Comparison of ENCODE assay signal across 9 cellular contexts in the genomic region with DNA sequence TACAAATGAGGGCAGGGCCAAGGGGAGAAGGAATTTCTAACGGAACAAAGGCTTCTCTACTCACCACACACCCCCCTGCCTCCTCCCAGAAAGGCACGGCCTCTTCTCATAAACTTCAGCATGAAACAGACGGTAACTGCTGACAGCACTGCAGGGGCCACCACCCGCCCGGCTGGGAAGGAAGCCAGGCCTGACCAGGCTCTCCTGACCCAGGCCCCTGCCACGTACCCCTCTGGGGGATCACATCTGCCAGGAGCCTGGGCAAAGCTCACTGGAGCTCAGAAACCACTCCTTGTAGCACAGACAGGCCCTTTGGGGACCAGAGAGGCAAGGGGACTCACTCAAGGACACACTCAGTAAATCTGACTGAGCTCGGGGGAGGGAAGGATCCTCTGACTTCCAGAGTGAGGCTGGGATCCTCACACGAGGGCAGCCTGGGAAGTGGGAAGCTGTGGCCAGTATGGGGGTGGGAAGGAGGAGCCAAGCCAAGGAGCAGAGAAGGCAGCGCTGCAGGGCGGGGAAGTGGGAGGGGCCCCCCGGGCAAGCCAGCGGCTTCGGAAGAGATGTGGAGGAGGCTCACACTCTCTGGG. TPM values are rescaled to one million over a fixed set of nuclear protein-coding genes. Genes with fewer than 3 reads are reported as not detected.
DNase-seq lines count a peak whose midpoint lies in the region; ATAC-seq, FAIRE-seq and TF ChIP-seq lines count a peak whose summit lies in the region.
"Had no signal": no experiment of that assay in that cellular context is flagged by ENCODE, and none has a peak within 500 bp of the region (broad histone marks: within the 10 kb centered on the region; RNA-seq: fewer than 3 reads in every experiment).

No MANE protein-coding gene starts in this region.

- peak; percentile 61 for DNase-seq in CMK (ENCODE audit: low read depth)
- DNase-seq in PC-3 = no peak
- DNase-seq in epithelial cell of esophagus (ENCODE audit: low read depth) = peak; percentile 22
- peak; percentile 40 for DNase-seq in middle frontal gyrus (ENCODE audit: extremely low spot score, low spot score)
- peak; percentile 96 for DNase-seq in urothelium cell line (ENCODE audit: low spot score)
- no peak for DNase-seq in NCI-H524 treated with DMSO at 0.1 percent for 48 hours (lab: John Stamatoyannopoulos, UW)
- no peak for DNase-seq in DMS79 (lab: John Stamatoyannopoulos, UW)

- no peaks in the 10 kb centered on the region for H3K27me3 ChIP-seq in PC-3 (ENCODE audit: low read length)
- H3K27me3 ChIP-seq: breast epithelium had no signal

- no peak overlapping the region for H3K4me2 ChIP-seq in PC-3 (ENCODE audit: low read length)

- H4K20me1 ChIP-seq in PC-3 (ENCODE audit: low read length) = no peaks in the 10 kb centered on the region

- intact Hi-C loops in PC-3 (cut with micrococcal nuclease) = no loop called here

- H3K36me3 ChIP-seq in PC-3 (ENCODE audit: low read depth, low read length) = no peaks in the 10 kb centered on the region; the same call in 1 of the 2 replicates
- H3K36me3 ChIP-seq: breast epithelium had no signal

- peaks cover 17% of the 10 kb centered on the region for H3K4me1 ChIP-seq in PC-3 (ENCODE audit: insufficient read depth, low read length)

- TF ChIP-seq POLR2A in GM18505 (IDR thresholded peaks at IDR 0.05; ENCODE audit: borderline replicate concordance, extremely low read depth, insufficient read depth, insufficient read length) = no peak

- no TSS peak for BruUV-seq in PC-3 (replicated peaks; lab: Mats Ljungman, UMichigan)

- H3K4me3 ChIP-seq in PC-3 (ENCODE audit: low read length) (no peak overlapping the region), epithelial cell of esophagus (ENCODE audit: low read length) (no peak overlapping the region)

- ATAC-seq in PC-3 = peak; percentile 8
- ATAC-seq in GM18505 (IDR thresholded peaks at IDR 0.05; ENCODE audit: unreplicated experiment) = no peak

- H3K9ac ChIP-seq in PC-3 (ENCODE audit: low read length) = no peak overlapping the region

- no peaks in the 10 kb centered on the region for H3K79me2 ChIP-seq in PC-3 (ENCODE audit: low read length)

- CTCF ChIA-PET in PC-3 (lab: Charles Lee) = interaction anchor here (0.6 to 1.5 kb wide), 3 partner anchors 25 to 807 kb away, joined by 3 read pairs; no protein-coding TSS in a partner anchor

- no peak overlapping the region for H2AFZ ChIP-seq in PC-3 (ENCODE audit: low read length)

- TF ChIP-seq CTCF in PC-3 (conservative IDR thresholded peaks at IDR 0.05; ENCODE audit: low read depth, low read length) (no peak), epithelial cell of esophagus (IDR thresholded peaks at IDR 0.05; ENCODE audit: insufficient read depth, low read depth, low read length, missing control alignments) (no peak)

- no peaks in the 10 kb centered on the region for H3K9me3 ChIP-seq in PC-3 (ENCODE audit: low read length)
- H3K9me3 ChIP-seq: breast epithelium had no signal

- H3K9me2 ChIP-seq in PC-3 (replicated peaks; ENCODE audit: low read length) = no peaks in the 10 kb centered on the region

- POLR2A ChIA-PET in PC-3 (lab: Charles Lee; ENCODE audit: unreplicated experiment) = no interaction called here

- H3F3A ChIP-seq in PC-3 (ENCODE audit: low read length, unreplicated experiment) = no peaks in the 10 kb centered on the region

- peak; percentile 97 for FAIRE-seq in urothelium cell line (lab: Jason Lieb, UNC)

- H3K27ac ChIP-seq in PC-3 (ENCODE audit: low read length) = no peak overlapping the region

RNA-seq across cellular contexts. Expression of gene ZCCHC24, which starts 46.1 kb away (rescaled TPM):
- total RNA-seq in PC-3 (2014; rRNA removed) = 32.9 and 40.7 TPM in 2 replicates

RNA-seq across cellular contexts. Expression of gene PPIF, which starts 52.1 kb away (rescaled TPM):
- 381 and 472 TPM in 2 replicates for total RNA-seq in PC-3 (2014; rRNA removed)

Comparison
In these comparisons a context has a peak if more than half of its experiments do, and no peak if none do; other contexts are left out.
1. DNase-seq: peak in CMK (single experiment), epithelial cell of esophagus (single experiment), middle frontal gyrus (single experiment) and urothelium cell line (single experiment); none in PC-3 (single experiment), NCI-H524 treated with DMSO at 0.1 percent for 48 hours (single experiment) and DMS79 (single experiment).